In the genomic region with DNA sequence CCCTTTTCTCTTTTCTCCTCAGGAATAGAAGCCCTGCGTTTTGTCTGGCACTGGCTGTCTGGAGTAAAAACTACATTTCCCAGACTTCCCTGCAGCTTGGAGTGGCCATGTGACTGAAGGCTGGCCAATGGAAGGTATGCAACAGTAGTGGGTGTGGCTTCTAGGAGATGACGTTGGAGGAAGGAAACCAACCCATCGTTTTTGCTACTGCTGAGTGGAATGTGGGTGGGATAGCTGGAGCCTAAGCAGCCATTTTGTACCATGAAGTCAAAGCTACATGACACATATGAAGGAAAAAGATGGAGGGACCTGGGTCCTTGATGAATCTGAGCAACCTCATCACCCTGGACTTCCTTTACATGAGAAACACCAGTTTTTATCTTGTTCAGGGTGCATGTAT, we compare ENCODE assay signal across 11 cellular contexts. TPM values are rescaled to one million over a fixed set of nuclear protein-coding genes. Genes with fewer than 3 reads are reported as not detected.
DNase-seq lines count a peak whose midpoint lies in the region; ATAC-seq and TF ChIP-seq lines count a peak whose summit lies in the region.
"Had no signal": no experiment of that assay in that cellular context is flagged by ENCODE, and none has a peak within 500 bp of the region (broad histone marks: within the 10 kb centered on the region; RNA-seq: fewer than 3 reads in every experiment).

No MANE protein-coding gene starts in this region.

- no peak for TF ChIP-seq CTCF in natural killer cell (IDR thresholded peaks at IDR 0.05)
- no peak for TF ChIP-seq CTCF in ascending aorta (IDR thresholded peaks at IDR 0.05)

- H3K27me3 ChIP-seq in ascending aorta, result no peaks in the 10 kb centered on the region

- intact Hi-C loops in natural killer cell (cut with micrococcal nuclease) (no loop called here), ascending aorta (cut with DNase I) (no loop called here)

- H3K36me3 Mint-ChIP-seq in natural killer cell, result no peaks in the 10 kb centered on the region
- H3K36me3 Mint-ChIP-seq: CD4-positive, CD25-positive, alpha-beta regulatory T cell had no signal

- no peaks in the 10 kb centered on the region for H3K27me3 Mint-ChIP-seq in natural killer cell (ENCODE audit: low read depth in 2 of 2)
- H3K27me3 Mint-ChIP-seq: CD4-positive, CD25-positive, alpha-beta regulatory T cell had no signal

- H3K36me3 ChIP-seq in ascending aorta, result no peaks in the 10 kb centered on the region

- no peaks in the 10 kb centered on the region for H3K9me3 Mint-ChIP-seq in natural killer cell

- H3K4me3 Mint-ChIP-seq in natural killer cell, result no peak overlapping the region
- H3K4me3 Mint-ChIP-seq: CD4-positive, CD25-positive, alpha-beta regulatory T cell had no signal

- H3K27ac ChIP-seq in ascending aorta, result no peak overlapping the region

- no peaks in the 10 kb centered on the region for H3K4me1 Mint-ChIP-seq in natural killer cell
- H3K4me1 Mint-ChIP-seq: CD4-positive, CD25-positive, alpha-beta regulatory T cell had no signal

- no peaks in the 10 kb centered on the region for H3K4me1 ChIP-seq in ascending aorta

- ATAC-seq in esophagus mucosa (peak; percentile 70), natural killer cell (no peak), GM21381 (IDR thresholded peaks at IDR 0.05; ENCODE audit: unreplicated experiment) (no peak), HG03460 (IDR thresholded peaks at IDR 0.05; ENCODE audit: unreplicated experiment) (no peak)

- no peaks in the 10 kb centered on the region for H3K9me3 ChIP-seq in ascending aorta

- peak; percentile 15 for DNase-seq in stimulated activated CD4-positive, alpha-beta T cell treated with anti-CD3 and anti-CD28 coated beads, Interleukin-15, amount 100 ng/mL, for 24 hours
- no peak for DNase-seq in stimulated activated CD4-positive, alpha-beta T cell treated with anti-CD3 and anti-CD28 coated beads, Interleukin-4, amount 100 ng/mL, for 24 hours
- DNase-seq in RPMI7951 (ENCODE audit: low read depth) (peak; percentile 36), natural killer cell (no peak), ascending aorta (ENCODE audit: low spot score in 2 of 2) (no peak)
- DNase-seq: nucleus accumbens, Right ventricle myocardium superior had no signal

- no peak overlapping the region for H3K27ac Mint-ChIP-seq in natural killer cell
- H3K27ac Mint-ChIP-seq: CD4-positive, CD25-positive, alpha-beta regulatory T cell had no signal

- H3K4me3 ChIP-seq in ascending aorta, result no peak overlapping the region

RNA-seq across cellular contexts. Expression of a gene that starts 19.6 kb away (rescaled TPM):
- not detected in 2 replicates for total RNA-seq in RPMI7951 (2014; rRNA removed; shearing (Covaris generic))
- not detected for total RNA-seq in esophagus mucosa
- not detected for total RNA-seq in natural killer cell
- total RNA-seq in ascending aorta, result not detected
- total RNA-seq: CD4-positive, CD25-positive, alpha-beta regulatory T cell; Right ventricle myocardium superior had no signal

RNA-seq across cellular contexts. Expression of a gene that starts 24.4 kb away (rescaled TPM):
- not detected in 2 replicates for total RNA-seq in RPMI7951 (2014; rRNA removed; shearing (Covaris generic))
- total RNA-seq in esophagus mucosa (not detected), natural killer cell (not detected), ascending aorta (not detected)
- total RNA-seq: CD4-positive, CD25-positive, alpha-beta regulatory T cell; Right ventricle myocardium superior had no signal

Comparison
In these comparisons a context has a peak if more than half of its experiments do, and no peak if none do; other contexts are left out.
1. DNase-seq: peak in stimulated activated CD4-positive, alpha-beta T cell treated with anti-CD3 and anti-CD28 coated beads, Interleukin-15, amount 100 ng/mL, for 24 hours (single experiment) and RPMI7951 (single experiment); none in stimulated activated CD4-positive, alpha-beta T cell treated with anti-CD3 and anti-CD28 coated beads, Interleukin-4, amount 100 ng/mL, for 24 hours (single experiment), natural killer cell (single experiment) and ascending aorta (0 of 2).